12 cellular contexts compared by ENCODE assay signal in genomic region chr4:81723927-81724587, GRCh38.
DNase-seq lines count a peak whose midpoint lies in the region; ATAC-seq, FAIRE-seq and TF ChIP-seq lines count a peak whose summit lies in the region.
"Had no signal": no experiment of that assay in that cellular context is flagged by ENCODE, and none has a peak within 500 bp of the region (broad histone marks: within the 10 kb centered on the region; RNA-seq: fewer than 3 reads in every experiment).

No MANE protein-coding gene starts in this region.

- H3K27me3 ChIP-seq in right lobe of liver (no peaks in the 10 kb centered on the region), esophagus muscularis mucosa (no peaks in the 10 kb centered on the region), Caco-2 (replicated peaks; ENCODE audit: control insufficient read depth, insufficient read depth, low read length) (no peaks in the 10 kb centered on the region)

- no peaks in the 10 kb centered on the region for H3K36me3 ChIP-seq in right lobe of liver
- H3K36me3 ChIP-seq in esophagus muscularis mucosa: no peaks in the 10 kb centered on the region
- no peaks in the 10 kb centered on the region for H3K36me3 ChIP-seq in Caco-2 (ENCODE audit: control insufficient read depth, insufficient read depth, low read length)

- peak; percentile 59 to 74 (median 72) for ATAC-seq in right lobe of liver

- no peak overlapping the region for H3K4me3 ChIP-seq in right lobe of liver
- H3K4me3 ChIP-seq in esophagus muscularis mucosa: no peak overlapping the region
- no peak overlapping the region for H3K4me3 ChIP-seq in Caco-2 (ENCODE audit: low read depth, low read length)

- DNase-seq in DMS153 treated with DMSO at 0.1 percent for 48 hours (lab: John Stamatoyannopoulos, UW; ENCODE audit: unreplicated experiment) (peak; percentile 49), DMS153 (lab: John Stamatoyannopoulos, UW) (no peak), GM19239 (ENCODE audit: insufficient read length, low spot score) (no peak), MCF 10A (ENCODE audit: unreplicated experiment) (peak; percentile 55), right lobe of liver (peak in 2 of 3 donors; percentile 36 to 63), HuH-7.5 (ENCODE audit: low spot score) (no peak), esophagus muscularis mucosa (ENCODE audit: extremely low spot score) (no peak), Caco-2 (no peak)
- DNase-seq: 8988T; activated B cell treated with CpG ODN at 0.5 μM for 24 hours; activated naive CD4-positive, alpha-beta T cell; dermis blood vessel endothelial cell had no signal

- POLR2A ChIA-PET in MCF 10A (lab: Yijun Ruan, JAX): interaction anchor here (0.7 to 2.4 kb wide), 2 partner anchors 253 to 270 kb away, joined by 4 to 8 read pairs; partner anchors contain the start of gene RASGEF1B
- POLR2A ChIA-PET in Caco-2 (lab: Charles Lee): no interaction called here

- no peak for TF ChIP-seq POLR2A in right lobe of liver (IDR thresholded peaks at IDR 0.05)
- no peak for TF ChIP-seq POLR2A in esophagus muscularis mucosa (IDR thresholded peaks at IDR 0.05; ENCODE audit: low read depth)

- CTCF ChIA-PET in MCF 10A (lab: Yijun Ruan, JAX) (interaction anchor here (0.9 to 1.5 kb wide), 6 partner anchors 18 to 317 kb away, joined by 3 to 5 read pairs (median 3); no protein-coding TSS in a partner anchor), Caco-2 (lab: Charles Lee) (interaction anchor here (0.8 to 1.3 kb wide), 3 partner anchors 196 to 257 kb away, joined by 3 to 4 read pairs (median 3); partner anchors contain the start of gene RASGEF1B)

- H3K4me1 Mint-ChIP-seq in MCF 10A (ENCODE audit: insufficient read depth, unreplicated experiment) (peaks cover 8% of the 10 kb centered on the region), Caco-2 (ENCODE audit: low read depth, unreplicated experiment) (peaks cover 39% of the 10 kb centered on the region)

- peaks cover 0 to 26% (median 7%) of the 10 kb centered on the region in 4 donors for H3K4me1 ChIP-seq in right lobe of liver
- H3K4me1 ChIP-seq in esophagus muscularis mucosa: peaks cover 5 to 24% (median 16%) of the 10 kb centered on the region in 4 donors
- H3K4me1 ChIP-seq in Caco-2: peaks cover 35% of the 10 kb centered on the region

- no peak overlapping the region for H3K4me3 Mint-ChIP-seq in MCF 10A (ENCODE audit: unreplicated experiment)
- no peak overlapping the region for H3K4me3 Mint-ChIP-seq in Caco-2 (ENCODE audit: unreplicated experiment)
- H3K4me3 Mint-ChIP-seq: activated B cell treated with CpG ODN at 0.5 μM for 24 hours had no signal

- BruUV-seq in MCF 10A (replicated peaks; lab: Mats Ljungman, UMichigan) (no TSS peak), Caco-2 (replicated peaks; lab: Mats Ljungman, UMichigan) (no TSS peak)

- H3K36me3 Mint-ChIP-seq in MCF 10A (ENCODE audit: insufficient read depth, unreplicated experiment) (no peaks in the 10 kb centered on the region), Caco-2 (ENCODE audit: insufficient read depth, unreplicated experiment) (no peaks in the 10 kb centered on the region)

- H3K27me3 Mint-ChIP-seq in MCF 10A (ENCODE audit: insufficient read depth, unreplicated experiment) (no peaks in the 10 kb centered on the region), Caco-2 (ENCODE audit: insufficient read depth, unreplicated experiment) (no peaks in the 10 kb centered on the region)

- no peak for TF ChIP-seq EP300 in esophagus muscularis mucosa (IDR thresholded peaks at IDR 0.05)

- 14% methylated on average over 3 of the region's 3 CpGs for WGBS in right lobe of liver (ENCODE audit: insufficient coverage, low coverage, low lambda C conversion rate, missing lambda C conversion rate)
- 47% methylated on average over 3 of the region's 3 CpGs for WGBS in esophagus muscularis mucosa

- TF ChIP-seq CTCF in MCF 10A (IDR thresholded peaks at IDR 0.05; ENCODE audit: unreplicated experiment): no peak
- no peak for TF ChIP-seq CTCF in right lobe of liver (IDR thresholded peaks at IDR 0.05)
- TF ChIP-seq CTCF in esophagus muscularis mucosa (IDR thresholded peaks at IDR 0.05): no peak
- no peak for TF ChIP-seq CTCF in Caco-2 (IDR thresholded peaks at IDR 0.05; ENCODE audit: insufficient read depth in 1 of 2, low read depth in 1 of 2, low read length in 1 of 2, severe bottlenecking in 1 of 2, unreplicated experiment in 1 of 2)

- H3K27ac Mint-ChIP-seq in MCF 10A (ENCODE audit: low read depth, unreplicated experiment): no peak overlapping the region
- no peak overlapping the region for H3K27ac Mint-ChIP-seq in Caco-2 (ENCODE audit: unreplicated experiment)

- H3K9me3 Mint-ChIP-seq in MCF 10A (ENCODE audit: unreplicated experiment): no peaks in the 10 kb centered on the region
- peaks cover 12% of the 10 kb centered on the region for H3K9me3 Mint-ChIP-seq in Caco-2 (ENCODE audit: unreplicated experiment)
- H3K9me3 Mint-ChIP-seq: activated B cell treated with CpG ODN at 0.5 μM for 24 hours had no signal

- FAIRE-seq in GM19239 (lab: Jason Lieb, UNC): peak; percentile 37

- H3K9me3 ChIP-seq in right lobe of liver (no peaks in the 10 kb centered on the region), esophagus muscularis mucosa (peaks cover 0 to 4% (median 0%) of the 10 kb centered on the region in 4 donors), Caco-2 (peaks cover 6% of the 10 kb centered on the region; the same call in 1 of the 2 replicates)

- intact Hi-C loops in MCF 10A (cut with micrococcal nuclease): no loop called here
- intact Hi-C loops in right lobe of liver (cut with DNase I): no loop called here
- intact Hi-C loops in esophagus muscularis mucosa (cut with DNase I): no loop called here
- intact Hi-C loops in Caco-2 (cut with micrococcal nuclease; ENCODE audit: unreplicated experiment): loop anchor here (2.0 kb wide), 2 partner anchors 41 to 121 kb away; no protein-coding TSS in a partner anchor

- H3K27ac ChIP-seq in right lobe of liver: peak overlapping the region; percentile 29 to 48 (median 37)
- H3K27ac ChIP-seq in esophagus muscularis mucosa (replicated peaks in 1 of 4): no peak overlapping the region

Comparison
In these comparisons a context has a peak if more than half of its experiments do, and no peak if none do; other contexts are left out.
1. DNase-seq: peak in DMS153 treated with DMSO at 0.1 percent for 48 hours (single experiment), MCF 10A (single experiment) and right lobe of liver (2 of 3); none in DMS153 (single experiment), GM19239 (single experiment), HuH-7.5 (single experiment), esophagus muscularis mucosa (single experiment) and Caco-2 (0 of 2).
2. H3K27ac ChIP-seq: peak in right lobe of liver (3 of 3); none in esophagus muscularis mucosa (0 of 4).